ENCODE assay signal across 8 cellular contexts in genomic region chr11:68002943-68003845, GRCh38. TPM values are rescaled to one million over a fixed set of nuclear protein-coding genes. Genes with fewer than 3 reads are reported as not detected.
DNase-seq lines count a peak whose midpoint lies in the region; ATAC-seq and TF ChIP-seq lines count a peak whose summit lies in the region.

No MANE protein-coding gene starts in this region.

- intact Hi-C loops in psoas muscle (cut with DNase I), result no loop called here

- peak overlapping the region; percentile 68 for H3K4me3 ChIP-seq in psoas muscle

- H3K27me3 ChIP-seq in foreskin keratinocyte, result no peaks in the 10 kb centered on the region
- H3K27me3 ChIP-seq in psoas muscle (ENCODE audit: insufficient read depth in 3 of 3, low read length in 2 of 3), result peaks cover 0 to 5% (median 4%) of the 10 kb centered on the region in 3 donors

- H3K36me3 ChIP-seq in psoas muscle (ENCODE audit: insufficient read depth in 1 of 2, low read depth in 1 of 2), result no peaks in the 10 kb centered on the region

- H3K9me3 ChIP-seq in psoas muscle, result no peaks in the 10 kb centered on the region

- H3K27ac ChIP-seq in foreskin keratinocyte, result no peak overlapping the region
- peak overlapping the region; percentile 10 for H3K27ac ChIP-seq in psoas muscle

- ATAC-seq in HG02678 (IDR thresholded peaks at IDR 0.05; ENCODE audit: unreplicated experiment) (peak; percentile 54), foreskin keratinocyte (peak; percentile 63), psoas muscle (peak; percentile 12 to 40 (median 20)), HG02571 (IDR thresholded peaks at IDR 0.05; ENCODE audit: unreplicated experiment) (no peak)

- H3K4me1 ChIP-seq in foreskin keratinocyte (no peaks in the 10 kb centered on the region), psoas muscle (no peaks in the 10 kb centered on the region)

- 19 to 31% (median 30%) methylated on average over 54 to 86 of the region's 86 CpGs for WGBS in psoas muscle, 3 donors

- TF ChIP-seq CTCF in foreskin keratinocyte (conservative IDR thresholded peaks at IDR 0.05) (no peak), psoas muscle (IDR thresholded peaks at IDR 0.05) (no peak)

- peak; percentile 15 for TF ChIP-seq POLR2A in GM10847 (IDR thresholded peaks at IDR 0.05; ENCODE audit: extremely low read depth, insufficient read length)

- peak; percentile 57 for DNase-seq in NCI-H748 (lab: John Stamatoyannopoulos, UW; ENCODE audit: unreplicated experiment)
- peak; percentile 54 to 67 for DNase-seq in activated T-cell treated with anti-CD3 and anti-CD28 coated beads, Interleukin-2, amount 50 U/mL, for 48 hours
- no peak for DNase-seq in foreskin keratinocyte
- peak in 1 of 2 donors; percentile 61 for DNase-seq in psoas muscle
- no peak for DNase-seq in globus pallidus (ENCODE audit: low spot score)

RNA-seq across cellular contexts. Expression of gene UNC93B1, which starts 0.7 kb away (rescaled TPM):
- total RNA-seq in foreskin keratinocyte (14.8 and 16.3 TPM in 2 replicates), psoas muscle (1 to 10 TPM; 3.8 to 5.2 (median 4.8) TPM)
- polyA plus RNA-seq in foreskin keratinocyte (14.8 and 15.3 TPM in 2 replicates), psoas muscle (1 to 10 TPM; 1.9 to 5.9 (median 4.0) TPM)

RNA-seq across cellular contexts. Expression of gene ALDH3B1, which starts 6.9 kb away (rescaled TPM):
- total RNA-seq in foreskin keratinocyte (not detected in 2 replicates), psoas muscle (1 to 10 TPM; 1.7 to 3.3 (median 2.2) TPM)
- polyA plus RNA-seq in foreskin keratinocyte (0.03 TPM in 1 of 2 replicates, not detected in the other), psoas muscle (1 to 10 TPM in 2 of 3 donors, under 1 TPM in 1; 0.83 to 1.8 (median 1.4) TPM)

RNA-seq across cellular contexts. Expression of gene NDUFS8, which starts 27.3 kb away (rescaled TPM):
- total RNA-seq in foreskin keratinocyte, result 149 and 157 TPM in 2 replicates
- 188 and 220 TPM in 2 replicates for polyA plus RNA-seq in foreskin keratinocyte
- 100 to 1,000 TPM; 204 to 328 (median 241) TPM for total RNA-seq in psoas muscle
- 100 to 1,000 TPM; 193 to 390 (median 328) TPM for polyA plus RNA-seq in psoas muscle

RNA-seq across cellular contexts. Expression of gene TCIRG1, which starts 35.6 kb away (rescaled TPM):
- total RNA-seq in foreskin keratinocyte (36.7 and 46.0 TPM in 2 replicates), psoas muscle (10 to 100 TPM; 11.4 to 14.6 (median 12.7) TPM)
- polyA plus RNA-seq in foreskin keratinocyte (43.5 and 57.1 TPM in 2 replicates), psoas muscle (10 to 100 TPM; 10.9 to 20.1 (median 11.8) TPM)

Comparison
In these comparisons a context has a peak if more than half of its experiments do, and no peak if none do; other contexts are left out.
1. DNase-seq: peak in NCI-H748 (single experiment) and activated T-cell treated with anti-CD3 and anti-CD28 coated beads, Interleukin-2, amount 50 U/mL, for 48 hours (2 of 2); none in foreskin keratinocyte (0 of 2) and globus pallidus (single experiment).